24 cellular contexts compared by ENCODE assay signal in genomic region chr12:102408487-102409297, GRCh38.
DNase-seq lines count a peak whose midpoint lies in the region; ATAC-seq, FAIRE-seq and TF ChIP-seq lines count a peak whose summit lies in the region.
"Had no signal": no experiment of that assay in that cellular context is flagged by ENCODE, and none has a peak within 500 bp of the region (broad histone marks: within the 10 kb centered on the region; RNA-seq: fewer than 3 reads in every experiment).

No MANE protein-coding gene starts in this region.

- WGBS in right lobe of liver (ENCODE audit: insufficient coverage, low coverage, low lambda C conversion rate, missing lambda C conversion rate) = 48% methylated on average over 4 of the region's 4 CpGs
- 21% methylated on average over 4 of the region's 4 CpGs for WGBS in HepG2 (ENCODE audit: low lambda C conversion rate)

- no peak overlapping the region for H3K4me3 Mint-ChIP-seq in activated naive CD8-positive, alpha-beta T cell treated with anti-CD3 and anti-CD28 coated beads, Interleukin-2, amount 50 U/mL, for 24 hours
- no peak overlapping the region for H3K4me3 Mint-ChIP-seq in stimulated activated memory B cell treated with anti-CD40 and anti-IgM and Interleukin-4, amounts not matched to agents 10 μg/mL and 1 μg/mL and 100 μg/mL, for 72 hours
- H3K4me3 Mint-ChIP-seq: IgD-negative memory B cell had no signal

- no peak overlapping the region for H3K9ac ChIP-seq in HepG2 (ENCODE audit: insufficient read depth, low read depth, low read length)

- peak overlapping the region; percentile 76 for H3K27ac Mint-ChIP-seq in activated naive CD8-positive, alpha-beta T cell treated with anti-CD3 and anti-CD28 coated beads, Interleukin-2, amount 50 U/mL, for 24 hours
- no peak overlapping the region for H3K27ac Mint-ChIP-seq in stimulated activated memory B cell treated with anti-CD40 and anti-IgM and Interleukin-4, amounts not matched to agents 10 μg/mL and 1 μg/mL and 100 μg/mL, for 72 hours
- H3K27ac Mint-ChIP-seq: IgD-negative memory B cell had no signal

- no peak for TF ChIP-seq CTCF in right lobe of liver (IDR thresholded peaks at IDR 0.05)
- no peak for TF ChIP-seq CTCF in HepG2 (CRISPR knock-in tag; IDR thresholded peaks at IDR 0.05)

- H3K4me1 ChIP-seq in right lobe of liver = peaks cover 0 to 79% (median 19%) of the 10 kb centered on the region in 4 donors
- H3K4me1 ChIP-seq in HepG2 (ENCODE audit: insufficient read depth, low read length) = no peaks in the 10 kb centered on the region
- H3K4me1 ChIP-seq: BE2C, SJCRH30 had no signal

- DNase-seq in right lobe of liver = no peak
- DNase-seq in HepG2 (ENCODE audit: low spot score) = no peak
- DNase-seq in activated naive CD8-positive, alpha-beta T cell treated with anti-CD3 and anti-CD28 coated beads, Interleukin-2, amount 50 U/mL, for 24 hours = peak; percentile 10
- no peak for DNase-seq in kidney glomerular epithelial cell (lab: John Stamatoyannopoulos, UW)
- DNase-seq in medulla oblongata (ENCODE audit: extremely low spot score) = no peak
- DNase-seq: BE2C, DMS53, GDM1, GOT3, HCEC 1CT, NCI-H1105, NCI-H146, NCI-H2029 treated with DMSO at 0.1 percent for 48 hours, NCI-H2171 treated with DMSO at 0.1 percent for 48 hours, NCI-H524 treated with DMSO at 0.1 percent for 48 hours, NCI-H82, SJCRH30 had no signal

- no peaks in the 10 kb centered on the region for H3K79me2 ChIP-seq in HepG2 (ENCODE audit: insufficient read depth, low read length)

- no peaks in the 10 kb centered on the region for H3K9me3 ChIP-seq in right lobe of liver
- no peaks in the 10 kb centered on the region for H3K9me3 ChIP-seq in HepG2 (ENCODE audit: low read length)
- H3K9me3 ChIP-seq: BE2C, SJCRH30 had no signal

- no peak for TF ChIP-seq POLR2A in right lobe of liver (IDR thresholded peaks at IDR 0.05)
- no peak for TF ChIP-seq POLR2A in HepG2 (IDR thresholded peaks at IDR 0.05; ENCODE audit: insufficient read depth in 1 of 2, low read depth in 2 of 2, low read length in 2 of 2)

- no peaks in the 10 kb centered on the region for H3K36me3 Mint-ChIP-seq in activated naive CD8-positive, alpha-beta T cell treated with anti-CD3 and anti-CD28 coated beads, Interleukin-2, amount 50 U/mL, for 24 hours (ENCODE audit: low read depth)
- no peaks in the 10 kb centered on the region for H3K36me3 Mint-ChIP-seq in stimulated activated memory B cell treated with anti-CD40 and anti-IgM and Interleukin-4, amounts not matched to agents 10 μg/mL and 1 μg/mL and 100 μg/mL, for 72 hours
- H3K36me3 Mint-ChIP-seq: IgD-negative memory B cell had no signal

- POLR2A ChIA-PET in HepG2 (lab: Yijun Ruan, JAX) = no interaction called here

- TF ChIP-seq EP300 in HepG2 (IDR thresholded peaks at IDR 0.05; ENCODE audit: low read depth in 2 of 2, low read length in 2 of 2) (no peak), HepG2 (CRISPR knock-in tag; IDR thresholded peaks at IDR 0.05; ENCODE audit: borderline replicate concordance) (no peak)

- H3K4me3 ChIP-seq in right lobe of liver (no peak overlapping the region), HepG2 (replicated peaks in 1 of 3; ENCODE audit: insufficient read depth in 1 of 3, low read depth in 2 of 3, low read length in 3 of 3) (no peak overlapping the region)
- H3K4me3 ChIP-seq: SJCRH30 had no signal

- no peak overlapping the region for H2AFZ ChIP-seq in HepG2 (ENCODE audit: low read length)

- H3K27ac ChIP-seq in right lobe of liver (peak overlapping the region; percentile 33 to 91 (median 49)), HepG2 (ENCODE audit: extremely low read length, insufficient read depth, low read length) (no peak overlapping the region)
- H3K27ac ChIP-seq: SJCRH30 had no signal

- FAIRE-seq in HepG2 (lab: Jason Lieb, UNC) = no peak
- FAIRE-seq: D721Med, HTR-8/SVneo, RCC 7860 had no signal

- no peak for ATAC-seq in right lobe of liver
- no peak for ATAC-seq in HepG2
- peak; percentile 75 for ATAC-seq in activated naive CD8-positive, alpha-beta T cell treated with anti-CD3 and anti-CD28 coated beads, Interleukin-2, amount 50 U/mL, for 24 hours
- ATAC-seq in stimulated activated memory B cell treated with anti-CD40 and anti-IgM and Interleukin-4, amounts not matched to agents 10 μg/mL and 1 μg/mL and 100 μg/mL, for 72 hours = peak; percentile 16
- no peak for ATAC-seq in GM18858 (IDR thresholded peaks at IDR 0.05; ENCODE audit: unreplicated experiment)
- no peak for ATAC-seq in GM18867 (IDR thresholded peaks at IDR 0.05; ENCODE audit: unreplicated experiment)

- BruUV-seq in HepG2 (replicated peaks; lab: Mats Ljungman, UMichigan) = no TSS peak

- intact Hi-C loops in right lobe of liver (cut with DNase I) (no loop called here), HepG2 (cut with micrococcal nuclease; ENCODE audit: unreplicated experiment) (no loop called here)

- H3K27me3 ChIP-seq in right lobe of liver = no peaks in the 10 kb centered on the region
- H3K27me3 ChIP-seq in HepG2 (ENCODE audit: control insufficient read depth in 1 of 2, insufficient read depth in 2 of 2, low read length in 2 of 2) = no peaks in the 10 kb centered on the region
- H3K27me3 ChIP-seq: BE2C, SJCRH30 had no signal

- no peak for TF ChIP-seq RAD21 in HepG2 (CRISPR knock-in tag; IDR thresholded peaks at IDR 0.05)

- H3K36me3 ChIP-seq in right lobe of liver (no peaks in the 10 kb centered on the region), HepG2 (replicated peaks in 1 of 2; ENCODE audit: control insufficient read depth in 1 of 2, insufficient read depth in 2 of 2, low read length in 2 of 2) (no peaks in the 10 kb centered on the region)
- H3K36me3 ChIP-seq: BE2C, SJCRH30 had no signal

- H3K4me1 Mint-ChIP-seq in activated naive CD8-positive, alpha-beta T cell treated with anti-CD3 and anti-CD28 coated beads, Interleukin-2, amount 50 U/mL, for 24 hours = peaks cover 25% of the 10 kb centered on the region
- peaks cover 6% of the 10 kb centered on the region for H3K4me1 Mint-ChIP-seq in stimulated activated memory B cell treated with anti-CD40 and anti-IgM and Interleukin-4, amounts not matched to agents 10 μg/mL and 1 μg/mL and 100 μg/mL, for 72 hours
- H3K4me1 Mint-ChIP-seq: IgD-negative memory B cell had no signal

- H3K27me3 Mint-ChIP-seq in activated naive CD8-positive, alpha-beta T cell treated with anti-CD3 and anti-CD28 coated beads, Interleukin-2, amount 50 U/mL, for 24 hours = peaks cover 12% of the 10 kb centered on the region
- peaks cover 9% of the 10 kb centered on the region for H3K27me3 Mint-ChIP-seq in stimulated activated memory B cell treated with anti-CD40 and anti-IgM and Interleukin-4, amounts not matched to agents 10 μg/mL and 1 μg/mL and 100 μg/mL, for 72 hours

- CTCF ChIA-PET in HepG2 (lab: Yijun Ruan, JAX; ENCODE audit: low intra/inter-chr PET ratio, low total read pairs) = no interaction called here

- in situ Hi-C loops in HepG2 (cut with HindIII; ENCODE audit: extremely low pct_ligation_motif_present, low pct_unique_long_range_greater_than_20kb) = no loop called here

- no peaks in the 10 kb centered on the region for H4K20me1 ChIP-seq in HepG2 (ENCODE audit: insufficient read depth, low read length)

- H3K9me3 Mint-ChIP-seq in activated naive CD8-positive, alpha-beta T cell treated with anti-CD3 and anti-CD28 coated beads, Interleukin-2, amount 50 U/mL, for 24 hours = peaks cover 4% of the 10 kb centered on the region
- no peaks in the 10 kb centered on the region for H3K9me3 Mint-ChIP-seq in stimulated activated memory B cell treated with anti-CD40 and anti-IgM and Interleukin-4, amounts not matched to agents 10 μg/mL and 1 μg/mL and 100 μg/mL, for 72 hours
- H3K9me3 Mint-ChIP-seq: IgD-negative memory B cell had no signal

- H3K4me2 ChIP-seq in HepG2 (ENCODE audit: low read depth, low read length) = no peak overlapping the region

TF ChIP-seq in HepG2, 621 proteins besides CTCF, POLR2A, EP300 and RAD21:
- TF ChIP-seq ZNF33B (CRISPR knock-in tag; IDR thresholded peaks at IDR 0.05) (no peak), TBX3 (IDR thresholded peaks at IDR 0.05; ENCODE audit: borderline replicate concordance) (no peak), ZFP82 (CRISPR knock-in tag; IDR thresholded peaks at IDR 0.05; ENCODE audit: borderline replicate concordance) (no peak), YEATS2 (CRISPR knock-in tag; IDR thresholded peaks at IDR 0.05; ENCODE audit: borderline replicate concordance) (no peak), ZBTB14 (CRISPR knock-in tag; IDR thresholded peaks at IDR 0.05) (no peak), ZMYM4 (CRISPR knock-in tag; IDR thresholded peaks at IDR 0.05) (no peak)

Comparison
In these comparisons a context has a peak if more than half of its experiments do, and no peak if none do; other contexts are left out.
1. ATAC-seq: peak in activated naive CD8-positive, alpha-beta T cell treated with anti-CD3 and anti-CD28 coated beads, Interleukin-2, amount 50 U/mL, for 24 hours (single experiment) and stimulated activated memory B cell treated with anti-CD40 and anti-IgM and Interleukin-4, amounts not matched to agents 10 μg/mL and 1 μg/mL and 100 μg/mL, for 72 hours (single experiment); none in right lobe of liver (0 of 4), HepG2 (single experiment), GM18858 (single experiment) and GM18867 (single experiment).